8 cellular contexts compared by ENCODE assay signal in the genomic region with DNA sequence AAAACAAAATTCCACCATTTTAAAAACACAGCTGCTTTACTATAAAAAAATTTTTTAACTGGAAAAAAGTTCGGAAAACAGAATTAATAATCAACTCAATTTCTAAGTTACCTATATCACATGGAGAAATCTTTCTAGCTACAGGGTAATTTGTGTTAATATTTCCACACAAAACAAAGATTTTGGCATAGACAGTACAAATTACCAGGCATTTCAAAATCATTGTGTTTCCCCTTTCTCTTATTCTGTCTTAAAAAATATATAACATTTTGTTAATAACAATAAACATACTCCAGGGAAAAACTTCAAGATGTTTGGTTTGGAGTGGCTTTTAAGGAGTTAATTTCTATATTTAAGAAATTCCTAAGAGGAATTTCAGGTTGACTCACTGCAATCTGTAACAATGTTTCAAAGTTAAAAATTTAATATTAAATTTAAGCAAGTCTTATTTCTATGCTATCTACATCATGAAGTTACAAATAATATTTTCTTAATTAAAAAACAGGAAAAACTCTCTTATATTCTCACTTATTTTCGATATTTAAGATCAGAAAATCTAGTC.
DNase-seq lines count a peak whose midpoint lies in the region; ATAC-seq, FAIRE-seq and TF ChIP-seq lines count a peak whose summit lies in the region.

No MANE protein-coding gene starts in this region.

- no peak for ATAC-seq in T-cell (replicated peaks in 1 of 4)
- no peak for ATAC-seq in HG03521 (IDR thresholded peaks at IDR 0.05; ENCODE audit: unreplicated experiment)
- ATAC-seq in GM21825 (IDR thresholded peaks at IDR 0.05; ENCODE audit: unreplicated experiment), result no peak

- H3K4me3 Mint-ChIP-seq in T-cell, result peak overlapping the region; percentile 96 to 98 (median 96)

- no peaks in the 10 kb centered on the region for H3K27me3 Mint-ChIP-seq in T-cell

- H3K4me1 Mint-ChIP-seq in T-cell, result peaks cover 35 to 51% (median 46%) of the 10 kb centered on the region in 3 donors

- POLR2A ChIA-PET in T-cell (lab: Charles Lee), result interaction anchor here (0.5 to 6.5 kb wide), 4 partner anchors 9 to 125 kb away, joined by 3 to 107 read pairs (median 16); no protein-coding TSS in a partner anchor

- no peak for DNase-seq in GM18507 (ENCODE audit: extremely low spot score, insufficient read length, low read depth)
- no peak for DNase-seq in T-cell
- no peak for DNase-seq in fibroblast of pulmonary artery (ENCODE audit: low read depth)
- no peak for DNase-seq in skeletal muscle cell (ENCODE audit: low read depth)
- DNase-seq in H4 (ENCODE audit: low spot score), result no peak
- no peak for DNase-seq in A172 (ENCODE audit: low spot score)

- H3K27ac Mint-ChIP-seq in T-cell, result peak overlapping the region; percentile 90 to 93

- H3K9me3 Mint-ChIP-seq in T-cell, result no peaks in the 10 kb centered on the region

- H3K4me3 ChIP-seq in fibroblast of pulmonary artery (replicated peaks; ENCODE audit: low read depth, low read length), result peak overlapping the region; percentile 79
- peak overlapping the region; percentile 67 for H3K4me3 ChIP-seq in skeletal muscle cell (ENCODE audit: low read depth, low read length)

- FAIRE-seq in GM18507 (lab: Jason Lieb, UNC), result peak; percentile 5

- CTCF ChIA-PET in T-cell (lab: Charles Lee), result interaction anchor here in 1 of 2 donors (1.5 to 1.7 kb wide), 2 partner anchors 40 to 48 kb away, joined by 7 read pairs; no protein-coding TSS in a partner anchor

- H3K36me3 Mint-ChIP-seq in T-cell, result peaks cover 20% of the 10 kb centered on the region

- TF ChIP-seq CTCF in fibroblast of pulmonary artery (IDR thresholded peaks at IDR 0.05; ENCODE audit: low read length, missing control alignments), result no peak
